Comparison of ENCODE assay signal across 1 cellular context in the genomic region with DNA sequence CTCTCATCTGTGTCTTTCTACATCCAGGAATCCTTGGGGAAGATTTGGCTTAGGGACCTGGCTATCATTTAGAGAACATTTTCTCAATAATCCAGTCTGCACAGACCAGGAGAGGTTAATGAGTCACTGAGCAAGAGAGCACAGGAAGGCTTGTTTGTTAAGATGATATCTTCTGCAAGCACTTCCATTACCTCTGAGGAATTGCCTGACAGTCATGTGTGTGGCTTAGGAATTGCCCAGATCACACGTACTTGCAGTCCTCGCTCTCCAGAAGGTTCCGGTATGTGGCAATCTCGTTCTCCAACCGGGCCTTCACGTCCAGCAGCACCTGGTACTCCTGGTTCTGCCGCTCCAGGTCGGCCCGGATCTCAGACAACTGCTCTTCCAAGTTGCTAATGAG.
TF ChIP-seq lines count a peak whose summit lies in the region.

No MANE protein-coding gene starts in this region.

TF ChIP-seq in K562, 482 proteins besides CTCF, POLR2A, EP300 and RAD21:
- TF ChIP-seq DACH1 (IDR thresholded peaks at IDR 0.05; ENCODE audit: partially characterized antibody), result no peak
- TF ChIP-seq ZBTB12 (CRISPR knock-in tag; IDR thresholded peaks at IDR 0.05), result no peak
- peak; percentile 65 for TF ChIP-seq FOSL1 (tag; conservative IDR thresholded peaks at IDR 0.05)
- no peak for TF ChIP-seq JUND (IDR thresholded peaks at IDR 0.05; ENCODE audit: borderline replicate concordance, low read depth, low read length)
- TF ChIP-seq JUND (tag; IDR thresholded peaks at IDR 0.05; ENCODE audit: borderline replicate concordance, low read depth, low read length), result no peak
- no peak for TF ChIP-seq KAT7 (CRISPR knock-in tag; IDR thresholded peaks at IDR 0.05; ENCODE audit: borderline replicate concordance)
